ENCODE assay signal across 1 cellular context in genomic region chr4:6250984-6251295, GRCh38.
TF ChIP-seq lines count a peak whose summit lies in the region.

No MANE protein-coding gene starts in this region.

TF ChIP-seq in GM23338, 12 proteins besides CTCF, POLR2A, EP300 and RAD21 (continued from another document):
- TF ChIP-seq ZNF462 (CRISPR knock-in tag; IDR thresholded peaks at IDR 0.05) (no peak), STAT1 (IDR thresholded peaks at IDR 0.05; ENCODE audit: unreplicated experiment) (no peak)
